Comparison of ENCODE assay signal across 8 cellular contexts in the genomic region with DNA sequence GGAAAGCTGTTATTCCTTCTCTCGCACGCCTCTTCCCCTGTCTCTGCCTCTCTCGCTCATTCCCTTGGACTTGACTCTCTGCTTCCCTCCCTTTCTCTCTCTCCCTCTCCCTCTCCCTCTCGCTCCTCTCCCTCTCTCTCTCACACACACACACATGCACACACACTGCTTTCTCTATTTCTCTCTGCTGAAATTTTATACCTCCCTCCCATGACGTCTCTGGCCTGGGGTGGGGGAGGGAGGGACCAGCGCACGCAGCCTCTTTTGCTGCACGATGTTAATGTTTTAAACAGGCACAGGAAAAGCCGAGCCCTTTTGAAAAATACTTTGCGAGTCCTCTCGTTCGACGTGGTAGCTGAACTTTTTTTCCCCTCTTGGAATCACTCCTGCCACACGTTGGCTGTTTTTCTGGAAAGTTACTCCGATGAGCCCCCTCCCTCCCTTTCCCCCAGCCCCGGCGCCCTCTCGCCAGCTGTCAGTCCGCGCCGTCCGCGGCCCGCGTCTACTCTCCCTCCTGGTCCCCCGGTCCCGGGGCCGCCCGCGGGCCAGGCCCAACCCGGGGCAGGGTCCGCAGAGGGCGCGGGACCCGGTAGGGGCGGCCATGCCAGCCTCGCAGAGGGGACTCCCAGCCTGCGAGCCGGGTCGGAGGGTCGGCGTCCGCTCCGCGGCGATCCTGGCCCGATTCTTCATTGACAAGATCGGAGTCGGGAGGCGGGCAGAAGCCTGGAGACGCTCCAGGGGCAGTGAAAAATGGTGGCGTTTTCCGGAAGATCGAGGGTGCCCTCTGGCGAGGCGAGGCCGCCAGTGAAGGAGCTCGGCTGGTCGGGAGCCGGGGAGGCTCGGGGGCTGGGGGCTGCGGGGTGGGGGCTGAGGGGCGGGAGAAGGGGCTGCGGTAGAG. TPM values are rescaled to one million over a fixed set of nuclear protein-coding genes. Genes with fewer than 3 reads are reported as not detected.
DNase-seq lines count a peak whose midpoint lies in the region; ATAC-seq and TF ChIP-seq lines count a peak whose summit lies in the region.

A gene (minus strand): TSS at position 170 of the 898 bp plus-strand sequence. CDS start 1,102 bp downstream, outside the sequence.

- CTCF ChIA-PET in activated CD4-positive, alpha-beta T cell treated with anti-CD3 and anti-CD28 coated beads, Interleukin-2, amount 10 ng/mL, durations not matched to agents 7 days and 5 days (lab: Charles Lee): interaction anchor here (0.6 to 5.7 kb wide), 23 partner anchors 9 to 407 kb away, joined by 3 to 38 read pairs (median 3); a partner anchor contains a TSS

- H3K27ac Mint-ChIP-seq in activated CD4-positive, alpha-beta T cell treated with anti-CD3 and anti-CD28 coated beads, Interleukin-2, amount 10 ng/mL, durations not matched to agents 7 days and 5 days: peak within 1 kb of the TSS; percentile 82

- peaks cover 6% of the 10 kb centered on the region for H3K27me3 Mint-ChIP-seq in activated CD4-positive, alpha-beta T cell treated with anti-CD3 and anti-CD28 coated beads, Interleukin-2, amount 10 ng/mL, durations not matched to agents 7 days and 5 days

- H3K4me3 ChIP-seq in coronary artery: peak within 1 kb of the TSS; percentile 92

- peak; percentile 36 for TF ChIP-seq CTCF in coronary artery (IDR thresholded peaks at IDR 0.05)

- peaks cover 61% of the 10 kb centered on the region for H3K4me1 Mint-ChIP-seq in activated CD4-positive, alpha-beta T cell treated with anti-CD3 and anti-CD28 coated beads, Interleukin-2, amount 10 ng/mL, durations not matched to agents 7 days and 5 days

- POLR2A ChIA-PET in activated CD4-positive, alpha-beta T cell treated with anti-CD3 and anti-CD28 coated beads, Interleukin-2, amount 10 ng/mL, durations not matched to agents 7 days and 5 days (lab: Charles Lee): interaction anchor here (0.6 to 0.7 kb wide), 2 partner anchors 75 to 273 kb away, joined by 3 read pairs; no protein-coding TSS in a partner anchor

- H3K9me3 Mint-ChIP-seq in activated CD4-positive, alpha-beta T cell treated with anti-CD3 and anti-CD28 coated beads, Interleukin-2, amount 10 ng/mL, durations not matched to agents 7 days and 5 days: no peaks in the 10 kb centered on the region

- H3K36me3 Mint-ChIP-seq in activated CD4-positive, alpha-beta T cell treated with anti-CD3 and anti-CD28 coated beads, Interleukin-2, amount 10 ng/mL, durations not matched to agents 7 days and 5 days (ENCODE audit: low read depth): no peaks in the 10 kb centered on the region

- DNase-seq in NCI-H524 (lab: John Stamatoyannopoulos, UW): peak; percentile 88 to 91
- peak; percentile 80 for DNase-seq in activated CD4-positive, alpha-beta T cell treated with anti-CD3 and anti-CD28 coated beads, Interleukin-2, amount 10 ng/mL, durations not matched to agents 7 days and 5 days
- DNase-seq in coronary artery (ENCODE audit: low spot score): peak; percentile 93
- peak; percentile 87 for DNase-seq in left lobe of liver (ENCODE audit: low spot score)
- peak; percentile 40 to 65 (median 60) for DNase-seq in stimulated activated CD4-positive, alpha-beta T cell treated with anti-CD3 and anti-CD28 coated beads, Interleukin-1b, Interleukin-23, amount 100 ng/mL, for 24 hours (ENCODE audit: low read depth in 4 of 4, low spot score in 1 of 4)

- H3K4me3 Mint-ChIP-seq in activated CD4-positive, alpha-beta T cell treated with anti-CD3 and anti-CD28 coated beads, Interleukin-2, amount 10 ng/mL, durations not matched to agents 7 days and 5 days: peak within 1 kb of the TSS; percentile 72

- H3K27ac ChIP-seq in coronary artery: peak within 1 kb of the TSS; percentile 92 to 97

- peak; percentile 48 for ATAC-seq in GM18502 (IDR thresholded peaks at IDR 0.05; ENCODE audit: poor library complexity, unreplicated experiment)
- peak; percentile 36 for ATAC-seq in HG03378 (IDR thresholded peaks at IDR 0.05; ENCODE audit: unreplicated experiment)
- ATAC-seq in left lobe of liver: peak; percentile 78
- no peak for ATAC-seq in HG02970 (IDR thresholded peaks at IDR 0.05; ENCODE audit: low FRiP score, unreplicated experiment)

RNA-seq across cellular contexts. Expression of the gene that starts here (rescaled TPM):
- 1 to 10 TPM; 1.5 to 1.9 TPM for total RNA-seq in activated CD4-positive, alpha-beta T cell treated with anti-CD3 and anti-CD28 coated beads, Interleukin-2, amount 10 ng/mL, durations not matched to agents 7 days and 5 days
- total RNA-seq in left lobe of liver: 5.5 TPM
